Comparison of ENCODE assay signal across 10 cellular contexts in the genomic region with DNA sequence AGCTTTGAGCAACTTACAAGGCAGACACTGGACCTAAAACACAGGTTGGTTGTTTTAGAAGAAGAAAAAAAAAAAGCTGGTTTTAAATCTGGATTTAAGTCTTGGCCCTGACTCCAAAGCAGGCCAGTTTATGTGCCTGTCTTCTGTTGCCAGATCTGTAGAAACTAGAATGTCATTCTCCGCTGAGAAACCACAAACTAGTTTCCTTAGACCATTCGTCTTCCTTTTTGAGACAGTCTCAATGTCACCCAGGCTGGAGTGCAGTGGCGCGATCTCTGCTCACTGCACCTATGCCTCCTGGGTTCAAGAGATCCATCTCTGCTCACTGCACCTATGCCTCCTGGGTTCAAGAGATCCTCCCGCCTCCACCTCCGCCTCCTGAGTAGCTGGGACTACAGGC. TPM values are rescaled to one million over a fixed set of nuclear protein-coding genes. Genes with fewer than 3 reads are reported as not detected.
DNase-seq lines count a peak whose midpoint lies in the region; ATAC-seq and TF ChIP-seq lines count a peak whose summit lies in the region.
"Had no signal": no experiment of that assay in that cellular context is flagged by ENCODE, and none has a peak within 500 bp of the region (broad histone marks: within the 10 kb centered on the region; RNA-seq: fewer than 3 reads in every experiment).

No MANE protein-coding gene starts in this region.

- no peak overlapping the region for H3K4me3 ChIP-seq in naive thymus-derived CD4-positive, alpha-beta T cell (ENCODE audit: low read length)
- H3K4me3 ChIP-seq in BE2C (ENCODE audit: low read depth, low read length): no peak overlapping the region
- no peak overlapping the region for H3K4me3 ChIP-seq in A673 (ENCODE audit: low read depth, low read length, poor library complexity, severe bottlenecking)

- no peaks in the 10 kb centered on the region for H3K27me3 Mint-ChIP-seq in naive thymus-derived CD4-positive, alpha-beta T cell

- H3K4me1 ChIP-seq in naive thymus-derived CD4-positive, alpha-beta T cell (ENCODE audit: control insufficient read depth in 2 of 2, insufficient read depth in 2 of 2, low read length in 2 of 2): peaks cover 0 to 3% of the 10 kb centered on the region in 2 donors
- H3K4me1 ChIP-seq in BE2C: peaks cover 15% of the 10 kb centered on the region
- peaks cover 57% of the 10 kb centered on the region for H3K4me1 ChIP-seq in A673 (ENCODE audit: insufficient read depth, low read length, poor library complexity, severe bottlenecking)

- POLR2A ChIA-PET in naive thymus-derived CD4-positive, alpha-beta T cell (lab: Charles Lee): no interaction called here
- POLR2A ChIA-PET in A673 (lab: Charles Lee; ENCODE audit: low non-redundant PET): no interaction called here

- H3K36me3 Mint-ChIP-seq in naive thymus-derived CD4-positive, alpha-beta T cell: peaks cover 0 to 20% (median 5%) of the 10 kb centered on the region in 5 donors

- CTCF ChIA-PET in naive thymus-derived CD4-positive, alpha-beta T cell (lab: Charles Lee): interaction anchor here (0.5 kb wide), 1 partner anchor 38 kb away, joined by 5 read pairs; no protein-coding TSS in a partner anchor
- CTCF ChIA-PET in A673 (lab: Charles Lee): no interaction called here

- peak in 5 of 9 donors; percentile 7 to 20 (median 11) for DNase-seq in naive thymus-derived CD4-positive, alpha-beta T cell
- DNase-seq in BE2C (no peak), activated gamma-delta T cell treated with Interleukin-2 at 50 U/mL for 16 hours (no peak), A673 (ENCODE audit: low spot score) (no peak), ureter (ENCODE audit: low spot score) (no peak)
- DNase-seq: islet precursor cell; stimulated activated CD4-positive, alpha-beta T cell treated with anti-CD3 and anti-CD28 coated beads, Interleukin-1b, Interleukin-23, amount 100 ng/mL, for 48 hours had no signal

- no peaks in the 10 kb centered on the region for H3K36me3 ChIP-seq in naive thymus-derived CD4-positive, alpha-beta T cell (ENCODE audit: control insufficient read depth in 2 of 3, insufficient read depth in 3 of 3, low read length in 3 of 3)
- H3K36me3 ChIP-seq in BE2C: no peaks in the 10 kb centered on the region; the same call in none of the 2 replicates
- H3K36me3 ChIP-seq in A673 (ENCODE audit: insufficient read depth, low read length, poor library complexity, severe bottlenecking): no peaks in the 10 kb centered on the region

- ATAC-seq in GM18907 (IDR thresholded peaks at IDR 0.05; ENCODE audit: unreplicated experiment): peak; percentile 95
- peak; percentile 96 for ATAC-seq in GM21737 (IDR thresholded peaks at IDR 0.05; ENCODE audit: unreplicated experiment)
- peak; percentile 96 for ATAC-seq in HG03460 (IDR thresholded peaks at IDR 0.05; ENCODE audit: unreplicated experiment)
- peak; percentile 57 for ATAC-seq in naive thymus-derived CD4-positive, alpha-beta T cell

- no peak overlapping the region for H3K27ac ChIP-seq in naive thymus-derived CD4-positive, alpha-beta T cell (ENCODE audit: low read depth, low read length)
- no peak overlapping the region for H3K27ac ChIP-seq in A673 (ENCODE audit: low read depth, low read length, poor library complexity, severe bottlenecking)

- H3K27me3 ChIP-seq in naive thymus-derived CD4-positive, alpha-beta T cell (ENCODE audit: control insufficient read depth in 2 of 2, insufficient read depth in 2 of 2, low read length in 2 of 2): no peaks in the 10 kb centered on the region
- H3K27me3 ChIP-seq in BE2C (no peaks in the 10 kb centered on the region), A673 (replicated peaks; ENCODE audit: insufficient read depth, low read depth, low read length, poor library complexity) (no peaks in the 10 kb centered on the region)

- no TSS peak for BruUV-seq in A673 (replicated peaks; lab: Mats Ljungman, UMichigan)

- peaks cover 10 to 42% (median 24%) of the 10 kb centered on the region in 7 donors for H3K4me1 Mint-ChIP-seq in naive thymus-derived CD4-positive, alpha-beta T cell

- intact Hi-C loops in naive thymus-derived CD4-positive, alpha-beta T cell (cut with micrococcal nuclease): no loop called here
- intact Hi-C loops in A673 (cut with micrococcal nuclease; ENCODE audit: unreplicated experiment): no loop called here

- no peaks in the 10 kb centered on the region for H3K9me3 Mint-ChIP-seq in naive thymus-derived CD4-positive, alpha-beta T cell

- H3K9me3 ChIP-seq in naive thymus-derived CD4-positive, alpha-beta T cell (ENCODE audit: control insufficient read depth in 2 of 3, low read length in 3 of 3): no peaks in the 10 kb centered on the region
- H3K9me3 ChIP-seq in BE2C (no peaks in the 10 kb centered on the region), A673 (ENCODE audit: low read depth, low read length, poor library complexity, severe bottlenecking) (no peaks in the 10 kb centered on the region)

- peak overlapping the region in 9 of 10 donors; percentile 16 to 74 (median 54) for H3K4me3 Mint-ChIP-seq in naive thymus-derived CD4-positive, alpha-beta T cell

- TF ChIP-seq CTCF in BE2C (IDR thresholded peaks at IDR 0.05; ENCODE audit: low read depth, low read length): no peak
- TF ChIP-seq CTCF in A673 (conservative IDR thresholded peaks at IDR 0.05; ENCODE audit: low read depth, low read length): no peak

- peak overlapping the region in 6 of 9 donors; percentile 6 to 61 (median 32) for H3K27ac Mint-ChIP-seq in naive thymus-derived CD4-positive, alpha-beta T cell

RNA-seq across cellular contexts. Expression of gene APP, which starts 33.9 kb away (rescaled TPM):
- total RNA-seq in naive thymus-derived CD4-positive, alpha-beta T cell: 10 to 100 TPM; 43.1 to 68.0 (median 56.2) TPM
- polyA plus RNA-seq in naive thymus-derived CD4-positive, alpha-beta T cell: 10 to 100 TPM; 19.8 to 24.8 TPM
- polyA plus RNA-seq in BE2C (2012; ENCODE audit: insufficient read depth, insufficient read length, low read depth): 1,123 TPM
- total RNA-seq in A673 (2021) (531 and 539 TPM in 2 replicates), ureter (491 TPM)

Comparison
In these comparisons a context has a peak if more than half of its experiments do, and no peak if none do; other contexts are left out.
1. DNase-seq: peak in naive thymus-derived CD4-positive, alpha-beta T cell (5 of 9); none in BE2C (single experiment), activated gamma-delta T cell treated with Interleukin-2 at 50 U/mL for 16 hours (single experiment), A673 (single experiment) and ureter (single experiment).
2. Peak in every context shown above with its lines, with median percentiles within 50 percentile points of each other: ATAC-seq.